ENCODE assay signal across 34 cellular contexts in genomic region chr7:38940774-38941173, GRCh38. TPM values are rescaled to one million over a fixed set of nuclear protein-coding genes. Genes with fewer than 3 reads are reported as not detected.
"Had no signal": no experiment of that assay in that cellular context is flagged by ENCODE, and none has a peak within 500 bp of the region (broad histone marks: within the 10 kb centered on the region; RNA-seq: fewer than 3 reads in every experiment).

No MANE protein-coding gene starts in this region.

- H3K36me3 ChIP-seq: adrenal gland, breast epithelium, esophagus muscularis mucosa, gastroesophageal sphincter, heart right ventricle, WERI-Rb-1 had no signal

- DNase-seq: activated B cell treated with CpG ODN at 0.5 μM for 24 hours; activated CD4-positive, alpha-beta T cell treated with anti-CD3 and anti-CD28 coated beads for 48 hours; activated CD4-positive, alpha-beta T cell treated with anti-CD3 and anti-CD28 coated beads, Interleukin-2, amount 50 U/mL, for 1 hour; activated CD4-positive, alpha-beta T cell treated with anti-CD3 and anti-CD28 coated beads, Interleukin-2, amount 50 U/mL, for 48 hours; activated CD8-positive, alpha-beta memory T cell treated with anti-CD3 and anti-CD28 coated beads, Interleukin-2, amount 10 ng/mL, durations not matched to agents 7 days and 5 days; activated CD8-positive, alpha-beta memory T cell treated with anti-CD3 and anti-CD28 coated beads, Interleukin-2, amount 50 U/mL, for 4 hours; activated CD8-positive, alpha-beta T cell treated with anti-CD3 and anti-CD28 coated beads, Interleukin-2, amount 10 ng/mL, durations not matched to agents 7 days and 5 days; activated effector memory CD4-positive, alpha-beta T cell treated with anti-CD3 and anti-CD28 coated beads, Interleukin-2, amount 50 U/mL, for 16 hours; activated naive CD4-positive, alpha-beta T cell treated with anti-CD3 and anti-CD28 coated beads for 36 hours; activated naive CD8-positive, alpha-beta T cell treated with anti-CD3 and anti-CD28 coated beads for 36 hours; activated naive CD8-positive, alpha-beta T cell treated with anti-CD3 and anti-CD28 coated beads, Interleukin-2, amount 50 U/mL, for 24 hours; activated T-cell treated with anti-CD3 and anti-CD28 coated beads, Interleukin-2, amount 50 U/mL, for 1 hour; activated T-cell treated with anti-CD3 and anti-CD28 coated beads, Interleukin-2, amount 50 U/mL, for 48 hours; adrenal gland; amygdala; aorta; dorsolateral prefrontal cortex; effector memory CD4-positive, alpha-beta T cell; endodermal cell; erythroblast; foreskin melanocyte; heart right ventricle; T-helper 17 cell; T1000; WERI-Rb-1 had no signal

- H3K4me1 ChIP-seq: adrenal gland, breast epithelium, esophagus muscularis mucosa, gastroesophageal sphincter, heart right ventricle had no signal

- ATAC-seq: activated CD4-positive, CD25-positive, alpha-beta regulatory T cell treated with anti-CD3 and anti-CD28 coated beads, Interleukin-2, amount 50 U/mL, for 24 hours; activated CD8-positive, alpha-beta memory T cell treated with anti-CD3 and anti-CD28 coated beads, Interleukin-2, amount 10 ng/mL, durations not matched to agents 7 days and 5 days; activated CD8-positive, alpha-beta T cell treated with anti-CD3 and anti-CD28 coated beads, Interleukin-2, amount 10 ng/mL, durations not matched to agents 7 days and 5 days; activated naive CD8-positive, alpha-beta T cell treated with anti-CD3 and anti-CD28 coated beads, Interleukin-2, amount 50 U/mL, for 24 hours; gastroesophageal sphincter; heart right ventricle; T-helper 17 cell had no signal

- H3K4me3 ChIP-seq: adrenal gland, breast epithelium, coronary artery, dorsolateral prefrontal cortex, esophagus muscularis mucosa, gastroesophageal sphincter, heart right ventricle, hepatocyte had no signal

- H3K27ac ChIP-seq: adrenal gland, breast epithelium, dorsolateral prefrontal cortex, esophagus muscularis mucosa, gastroesophageal sphincter, heart right ventricle, hepatocyte, WERI-Rb-1 had no signal

- H3K9me3 ChIP-seq: adrenal gland, breast epithelium, esophagus muscularis mucosa, gastroesophageal sphincter, heart right ventricle had no signal

- H3K27me3 ChIP-seq: breast epithelium, dorsolateral prefrontal cortex, esophagus muscularis mucosa, gastroesophageal sphincter, hepatocyte had no signal

- H3K4me2 ChIP-seq: hepatocyte had no signal

- H3K79me2 ChIP-seq: hepatocyte had no signal

- H2AFZ ChIP-seq: hepatocyte had no signal

RNA-seq across cellular contexts. Expression of gene POU6F2, which starts 36.9 kb away (rescaled TPM):
- total RNA-seq: activated CD8-positive, alpha-beta memory T cell treated with anti-CD3 and anti-CD28 coated beads for 36 hours; activated CD8-positive, alpha-beta T cell treated with anti-CD3 and anti-CD28 coated beads, Interleukin-2, amount 10 ng/mL, durations not matched to agents 7 days and 5 days; activated naive CD4-positive, alpha-beta T cell treated with anti-CD3 and anti-CD28 coated beads for 36 hours; activated naive CD8-positive, alpha-beta T cell treated with anti-CD3 and anti-CD28 coated beads for 36 hours; activated T-helper 1 cell treated with anti-CD3 and anti-CD28 coated beads, Interleukin-12 subunit alpha, Interleukin-12 subunit beta, Interleukin-2, Interleukin-4 antibody, amounts not matched to agents 30 ng/mL and 10 ng/mL and 1 ng/mL, durations not matched to agents 14 hours and 24 hours and 36 hours; esophagus muscularis mucosa; glomerular endothelial cell had no signal
